ENCODE assay signal across 1 cellular context in the genomic region with DNA sequence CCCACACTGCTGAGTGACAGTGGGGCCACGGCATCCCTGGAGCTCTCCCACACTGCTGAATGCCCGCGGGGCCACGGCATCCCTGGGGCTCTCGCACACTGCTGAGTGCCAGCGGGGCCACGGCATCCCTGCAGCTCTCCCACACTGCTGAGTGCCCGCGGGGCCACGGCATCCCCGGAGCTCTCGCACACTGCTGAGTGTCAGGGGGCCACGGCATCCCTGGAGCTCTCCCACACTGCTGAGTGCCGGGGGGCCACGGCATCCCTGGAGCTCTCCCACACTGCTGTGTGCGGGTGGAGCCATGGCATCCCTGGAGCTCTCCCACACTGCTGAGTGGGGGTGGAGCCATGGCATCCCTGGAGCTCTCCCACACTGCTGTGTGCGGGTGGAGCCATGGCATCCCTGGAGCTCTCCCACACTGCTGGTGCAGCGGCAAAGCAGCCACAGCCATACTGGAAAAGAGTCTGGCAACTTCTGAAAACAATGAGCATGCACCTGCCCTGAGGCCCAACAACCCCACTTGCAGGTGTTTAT.
TF ChIP-seq lines count a peak whose summit lies in the region.

No MANE protein-coding gene starts in this region.

TF ChIP-seq in HepG2, 621 proteins besides CTCF, POLR2A, EP300 and RAD21:
- peak; percentile 41 for TF ChIP-seq AGO2 (optimal IDR thresholded peaks at IDR 0.05; ENCODE audit: low read depth, low read length)
- TF ChIP-seq, protein P1, sequence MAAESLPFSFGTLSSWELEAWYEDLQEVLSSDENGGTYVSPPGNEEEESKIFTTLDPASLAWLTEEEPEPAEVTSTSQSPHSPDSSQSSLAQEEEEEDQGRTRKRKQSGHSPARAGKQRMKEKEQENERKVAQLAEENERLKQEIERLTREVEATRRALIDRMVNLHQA (CRISPR knock-in tag; IDR thresholded peaks at IDR 0.05): no peak
